ENCODE assay signal across 1 cellular context in the genomic region with DNA sequence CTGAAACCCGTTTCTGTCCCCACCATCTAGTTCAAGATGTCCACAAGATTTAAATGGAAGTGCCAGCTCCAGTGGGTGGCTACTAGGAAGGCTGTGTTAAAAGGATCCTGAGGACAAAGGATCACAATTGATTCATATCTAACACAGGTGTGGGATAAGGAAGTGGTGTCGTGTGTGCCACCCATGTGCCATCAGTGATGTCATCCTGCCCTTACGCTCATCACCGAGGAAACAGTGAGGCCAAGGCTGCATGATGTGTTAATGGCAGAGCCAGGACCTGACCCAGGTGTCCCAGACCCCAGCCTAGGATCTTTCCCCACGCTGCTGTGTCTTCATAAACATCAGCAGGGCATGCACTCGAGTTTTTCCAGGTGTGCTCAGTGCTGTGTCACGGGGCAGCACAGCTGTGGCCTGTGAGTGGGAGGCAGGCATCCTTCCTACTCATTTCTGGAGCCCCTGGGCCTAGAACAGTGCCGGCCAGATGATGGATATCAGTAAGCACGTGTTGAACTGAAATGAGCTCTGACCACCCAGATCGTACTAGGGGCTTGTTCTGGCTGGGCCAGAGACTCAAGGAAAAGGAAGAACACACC.
TF ChIP-seq lines count a peak whose summit lies in the region.

No MANE protein-coding gene starts in this region.

TF ChIP-seq in IMR-90, 13 proteins besides CTCF, POLR2A, EP300 and RAD21:
- TF ChIP-seq MXI1 (IDR thresholded peaks at IDR 0.05; ENCODE audit: borderline replicate concordance, low read depth, low read length) (no peak), CHD1 (IDR thresholded peaks at IDR 0.05; ENCODE audit: low read depth, low read length) (no peak), RFX5 (IDR thresholded peaks at IDR 0.05; ENCODE audit: low read depth, low read length) (no peak), FOS (IDR thresholded peaks at IDR 0.05; ENCODE audit: low read depth, low read length) (no peak), ELK1 (IDR thresholded peaks at IDR 0.05; ENCODE audit: borderline replicate concordance, low read depth, low read length) (no peak), MAZ (IDR thresholded peaks at IDR 0.05; ENCODE audit: borderline replicate concordance, low read depth, low read length) (no peak), RCOR1 (IDR thresholded peaks at IDR 0.05; ENCODE audit: insufficient replicate concordance, low read length) (no peak), CEBPB (IDR thresholded peaks at IDR 0.05; ENCODE audit: low read depth, low read length) (no peak), SMC3 (IDR thresholded peaks at IDR 0.05; ENCODE audit: low read depth, low read length) (no peak), NFE2L2 (IDR thresholded peaks at IDR 0.05; ENCODE audit: low read depth, low read length) (no peak), MAFK (IDR thresholded peaks at IDR 0.05; ENCODE audit: low read depth, low read length) (no peak), BHLHE40 (IDR thresholded peaks at IDR 0.05; ENCODE audit: low read depth, low read length) (no peak)
- TF ChIP-seq, protein P1, sequence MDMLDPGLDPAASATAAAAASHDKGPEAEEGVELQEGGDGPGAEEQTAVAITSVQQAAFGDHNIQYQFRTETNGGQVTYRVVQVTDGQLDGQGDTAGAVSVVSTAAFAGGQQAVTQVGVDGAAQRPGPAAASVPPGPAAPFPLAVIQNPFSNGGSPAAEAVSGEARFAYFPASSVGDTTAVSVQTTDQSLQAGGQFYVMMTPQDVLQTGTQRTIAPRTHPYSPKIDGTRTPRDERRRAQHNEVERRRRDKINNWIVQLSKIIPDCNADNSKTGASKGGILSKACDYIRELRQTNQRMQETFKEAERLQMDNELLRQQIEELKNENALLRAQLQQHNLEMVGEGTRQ (IDR thresholded peaks at IDR 0.05; ENCODE audit: low read depth, low read length) = no peak
